ENCODE assay signal across 8 cellular contexts in genomic region chr10:132942101-132942739, GRCh38. TPM values are rescaled to one million over a fixed set of nuclear protein-coding genes. Genes with fewer than 3 reads are reported as not detected.
A peak's percentile ranks its signal among the peaks of the same experiment; 100 is the strongest.
DNase-seq lines count a peak whose midpoint lies in the region; ATAC-seq lines count a peak whose summit lies in the region.

Gene CFAP46 (minus strand): TSS chr10:132942570. CDS start chr10:132942484, 86 bp downstream.

- no peak within 1 kb of the TSS for H2BK5ac ChIP-seq in neuronal stem cell (ENCODE audit: low read length)

- peak within 1 kb of the TSS; percentile 26 for H2AK5ac ChIP-seq in neuronal stem cell (ENCODE audit: low read depth, low read length)

- H4K8ac ChIP-seq in neuronal stem cell (ENCODE audit: low read depth, low read length): no peak within 1 kb of the TSS

- no peak within 1 kb of the TSS for H2BK120ac ChIP-seq in neuronal stem cell (ENCODE audit: low read depth, low read length)

- peak within 1 kb of the TSS; percentile 79 for H3K4me2 ChIP-seq in neuronal stem cell (ENCODE audit: insufficient read depth, low read length, poor library complexity, severe bottlenecking)

- H2BK12ac ChIP-seq in neuronal stem cell (ENCODE audit: low read length): no peak within 1 kb of the TSS

- H3K4me3 Mint-ChIP-seq in activated T-cell treated with anti-CD3 and anti-CD28 coated beads, Interleukin-2, amount 50 U/mL, for 24 hours: peak within 1 kb of the TSS; percentile 68
- H3K4me3 Mint-ChIP-seq in activated T-helper 17 cell treated with anti-CD3 and anti-CD28 coated beads, Interleukin-2, amount 50 U/mL, for 72 hours: peak within 1 kb of the TSS; percentile 61

- peak within 1 kb of the TSS; percentile 84 for H3K14ac ChIP-seq in neuronal stem cell (ENCODE audit: low read length)

- no peak within 1 kb of the TSS for H3K27ac Mint-ChIP-seq in activated T-cell treated with anti-CD3 and anti-CD28 coated beads, Interleukin-2, amount 50 U/mL, for 24 hours
- no peak within 1 kb of the TSS for H3K27ac Mint-ChIP-seq in activated T-helper 17 cell treated with anti-CD3 and anti-CD28 coated beads, Interleukin-2, amount 50 U/mL, for 72 hours

- H3K27me3 Mint-ChIP-seq in activated T-cell treated with anti-CD3 and anti-CD28 coated beads, Interleukin-2, amount 50 U/mL, for 24 hours: peaks cover 78% of the 10 kb centered on the region
- H3K27me3 Mint-ChIP-seq in activated T-helper 17 cell treated with anti-CD3 and anti-CD28 coated beads, Interleukin-2, amount 50 U/mL, for 72 hours: peaks cover 45% of the 10 kb centered on the region

- ATAC-seq in activated T-helper 17 cell treated with anti-CD3 and anti-CD28 coated beads, Interleukin-2, amount 50 U/mL, for 72 hours (replicated peaks): no peak
- ATAC-seq in GM18873 (IDR thresholded peaks at IDR 0.05; ENCODE audit: low FRiP score, unreplicated experiment) (no peak), GM21423 (IDR thresholded peaks at IDR 0.05; ENCODE audit: unreplicated experiment) (no peak)

- H3K36me3 Mint-ChIP-seq in activated T-cell treated with anti-CD3 and anti-CD28 coated beads, Interleukin-2, amount 50 U/mL, for 24 hours (ENCODE audit: low read depth): no peaks in the 10 kb centered on the region
- H3K36me3 Mint-ChIP-seq in activated T-helper 17 cell treated with anti-CD3 and anti-CD28 coated beads, Interleukin-2, amount 50 U/mL, for 72 hours (ENCODE audit: low read depth): no peaks in the 10 kb centered on the region

- no peaks in the 10 kb centered on the region for H3K9me3 ChIP-seq in neuronal stem cell (replicated peaks in 1 of 2; ENCODE audit: control insufficient read depth in 2 of 2, insufficient read depth in 1 of 2, low read depth in 1 of 2, low read length in 2 of 2)

- peak within 1 kb of the TSS; percentile 66 for H3K23ac ChIP-seq in neuronal stem cell (ENCODE audit: low read depth, low read length, poor library complexity)

- no peak within 1 kb of the TSS for H4K91ac ChIP-seq in neuronal stem cell (ENCODE audit: low read depth, low read length, poor library complexity)

- peaks cover 5 to 7% of the 10 kb centered on the region in 2 donors for H3K4me1 ChIP-seq in neuronal stem cell (ENCODE audit: control insufficient read depth in 2 of 2, insufficient read depth in 1 of 2, low read depth in 1 of 2, low read length in 2 of 2)

- H3K4me3 ChIP-seq in neuronal stem cell (ENCODE audit: low read length in 2 of 2): peak within 1 kb of the TSS; percentile 56 to 79

- H3K27me3 ChIP-seq in neuronal stem cell (ENCODE audit: control insufficient read depth in 3 of 3, insufficient read depth in 3 of 3, low read depth in 1 of 3, low read length in 3 of 3): peaks cover 0 to 27% (median 0%) of the 10 kb centered on the region in 3 experiments

- H3K4me1 Mint-ChIP-seq in activated T-cell treated with anti-CD3 and anti-CD28 coated beads, Interleukin-2, amount 50 U/mL, for 24 hours (ENCODE audit: low read depth): peaks cover 10% of the 10 kb centered on the region
- peaks cover 5% of the 10 kb centered on the region for H3K4me1 Mint-ChIP-seq in activated T-helper 17 cell treated with anti-CD3 and anti-CD28 coated beads, Interleukin-2, amount 50 U/mL, for 72 hours

- peak within 1 kb of the TSS; percentile 98 for H2AFZ ChIP-seq in neuronal stem cell (ENCODE audit: low read length)

- peak within 1 kb of the TSS; percentile 87 for H3K18ac ChIP-seq in neuronal stem cell (ENCODE audit: low read length)

- peaks cover 3% of the 10 kb centered on the region for H3K79me1 ChIP-seq in neuronal stem cell (ENCODE audit: low read depth, low read length)

- H3K9ac ChIP-seq in neuronal stem cell (ENCODE audit: low read depth, low read length, poor library complexity): peak within 1 kb of the TSS; percentile 67

- DNase-seq in activated T-cell treated with anti-CD3 and anti-CD28 coated beads, Interleukin-2, amount 50 U/mL, for 24 hours: peak; percentile 54
- DNase-seq in activated T-cell treated with anti-CD3 and anti-CD28 coated beads for 4 hours (no peak), germinal center (ENCODE audit: low spot score) (peak; percentile 29), neuronal stem cell (ENCODE audit: low spot score) (peak; percentile 71), DMS53 treated with DMSO at 0.1 percent for 48 hours (lab: John Stamatoyannopoulos, UW; ENCODE audit: unreplicated experiment) (no peak)

- H3K27ac ChIP-seq in neuronal stem cell (replicated peaks; ENCODE audit: low read length): no peak within 1 kb of the TSS

- WGBS in neuronal stem cell (ENCODE audit: extremely low coverage in 2 of 2, insufficient read length in 2 of 2, insufficient replicate concordance in 1 of 2), 2 donors: no CpG with 5 or more reads among the region's 68 CpGs

- H2BK15ac ChIP-seq in neuronal stem cell (ENCODE audit: low read length): no peak within 1 kb of the TSS

- no peak within 1 kb of the TSS for H3K4ac ChIP-seq in neuronal stem cell (ENCODE audit: low read length)

- no peaks in the 10 kb centered on the region for H3K36me3 ChIP-seq in neuronal stem cell (replicated peaks in 1 of 2; ENCODE audit: control insufficient read depth in 2 of 2, insufficient read depth in 2 of 2, low read length in 2 of 2)

- no peaks in the 10 kb centered on the region for H3K9me3 Mint-ChIP-seq in activated T-cell treated with anti-CD3 and anti-CD28 coated beads, Interleukin-2, amount 50 U/mL, for 24 hours
- H3K9me3 Mint-ChIP-seq in activated T-helper 17 cell treated with anti-CD3 and anti-CD28 coated beads, Interleukin-2, amount 50 U/mL, for 72 hours: no peaks in the 10 kb centered on the region

RNA-seq across cellular contexts. Expression of gene CFAP46, which starts in this region (rescaled TPM):
- total RNA-seq in activated T-helper 17 cell treated with anti-CD3 and anti-CD28 coated beads, Interleukin-2, amount 50 U/mL, for 72 hours: not detected
- polyA plus RNA-seq in neuronal stem cell (2013, experiment 1 of 2): 1.5 TPM
- polyA plus RNA-seq in neuronal stem cell (2013, experiment 2 of 2): 1.4 TPM

Comparison
In these comparisons a context has a peak if more than half of its experiments do, and no peak if none do; other contexts are left out.
1. DNase-seq: peak in activated T-cell treated with anti-CD3 and anti-CD28 coated beads, Interleukin-2, amount 50 U/mL, for 24 hours (single experiment), germinal center (single experiment) and neuronal stem cell (single experiment); none in activated T-cell treated with anti-CD3 and anti-CD28 coated beads for 4 hours (single experiment) and DMS53 treated with DMSO at 0.1 percent for 48 hours (single experiment).